ENCODE assay signal across 2 cellular contexts in the genomic region with DNA sequence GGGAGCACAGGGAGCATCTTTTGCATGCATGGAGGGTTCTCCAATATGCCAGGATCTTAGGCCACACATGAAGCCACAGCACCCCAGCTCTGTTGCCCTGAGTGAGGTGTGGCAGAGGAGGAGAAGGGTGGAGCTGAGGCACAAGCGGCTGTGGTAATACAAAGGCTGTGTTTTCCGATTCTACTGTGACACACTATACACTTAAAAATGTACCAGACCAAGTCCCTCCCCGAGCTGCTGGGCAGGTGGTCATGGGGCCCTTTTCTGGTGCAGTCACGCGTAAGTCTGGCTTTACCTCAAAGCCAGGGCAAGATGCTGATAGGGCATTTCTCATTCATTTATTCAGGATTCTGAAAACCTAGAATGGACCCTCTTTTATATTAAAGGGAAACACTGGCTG.
TF ChIP-seq lines count a peak whose summit lies in the region.

No MANE protein-coding gene starts in this region.

TF ChIP-seq in A549, 52 proteins besides CTCF, POLR2A, EP300 and RAD21:
- TF ChIP-seq ZNF302 (CRISPR knock-in tag; IDR thresholded peaks at IDR 0.05), result no peak
- TF ChIP-seq, protein P1, sequence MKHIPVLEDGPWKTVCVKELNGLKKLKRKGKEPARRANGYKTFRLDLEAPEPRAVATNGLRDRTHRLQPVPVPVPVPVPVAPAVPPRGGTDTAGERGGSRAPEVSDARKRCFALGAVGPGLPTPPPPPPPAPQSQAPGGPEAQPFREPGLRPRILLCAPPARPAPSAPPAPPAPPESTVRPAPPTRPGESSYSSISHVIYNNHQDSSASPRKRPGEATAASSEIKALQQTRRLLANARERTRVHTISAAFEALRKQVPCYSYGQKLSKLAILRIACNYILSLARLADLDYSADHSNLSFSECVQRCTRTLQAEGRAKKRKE (CRISPR knock-in tag; IDR thresholded peaks at IDR 0.05; ENCODE audit: low read depth), result no peak
- TF ChIP-seq MYC (IDR thresholded peaks at IDR 0.05; ENCODE audit: borderline replicate concordance, low read length), result no peak
- TF ChIP-seq, protein P2, sequence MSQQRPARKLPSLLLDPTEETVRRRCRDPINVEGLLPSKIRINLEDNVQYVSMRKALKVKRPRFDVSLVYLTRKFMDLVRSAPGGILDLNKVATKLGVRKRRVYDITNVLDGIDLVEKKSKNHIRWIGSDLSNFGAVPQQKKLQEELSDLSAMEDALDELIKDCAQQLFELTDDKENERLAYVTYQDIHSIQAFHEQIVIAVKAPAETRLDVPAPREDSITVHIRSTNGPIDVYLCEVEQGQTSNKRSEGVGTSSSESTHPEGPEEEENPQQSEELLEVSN (IDR thresholded peaks at IDR 0.05; ENCODE audit: borderline replicate concordance, low read depth), result no peak
- peak; percentile 21 for TF ChIP-seq MAFK (IDR thresholded peaks at IDR 0.05; ENCODE audit: partially characterized antibody)
- TF ChIP-seq, protein P3, sequence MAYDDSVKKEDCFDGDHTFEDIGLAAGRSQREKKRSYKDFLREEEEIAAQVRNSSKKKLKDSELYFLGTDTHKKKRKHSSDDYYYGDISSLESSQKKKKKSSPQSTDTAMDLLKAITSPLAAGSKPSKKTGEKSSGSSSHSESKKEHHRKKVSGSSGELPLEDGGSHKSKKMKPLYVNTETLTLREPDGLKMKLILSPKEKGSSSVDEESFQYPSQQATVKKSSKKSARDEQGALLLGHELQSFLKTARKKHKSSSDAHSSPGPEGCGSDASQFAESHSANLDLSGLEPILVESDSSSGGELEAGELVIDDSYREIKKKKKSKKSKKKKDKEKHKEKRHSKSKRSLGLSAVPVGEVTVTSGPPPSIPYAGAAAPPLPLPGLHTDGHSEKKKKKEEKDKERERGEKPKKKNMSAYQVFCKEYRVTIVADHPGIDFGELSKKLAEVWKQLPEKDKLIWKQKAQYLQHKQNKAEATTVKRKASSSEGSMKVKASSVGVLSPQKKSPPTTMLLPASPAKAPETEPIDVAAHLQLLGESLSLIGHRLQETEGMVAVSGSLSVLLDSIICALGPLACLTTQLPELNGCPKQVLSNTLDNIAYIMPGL (CRISPR knock-in tag; IDR thresholded peaks at IDR 0.05; ENCODE audit: borderline replicate concordance), result no peak
- no peak for TF ChIP-seq HOXB5 (CRISPR knock-in tag; IDR thresholded peaks at IDR 0.05)
- TF ChIP-seq FOXS1 (CRISPR knock-in tag; IDR thresholded peaks at IDR 0.05), result no peak
TF ChIP-seq in A549: peak in this region for 1.

TF ChIP-seq in H1, 55 proteins besides CTCF, POLR2A, EP300 and RAD21:
- TF ChIP-seq KDM1A (IDR thresholded peaks at IDR 0.05; ENCODE audit: borderline replicate concordance, low read length), result no peak
